Comparison of ENCODE assay signal across 1 cellular context in genomic region chr12:132071001-132071810, GRCh38.
TF ChIP-seq lines count a peak whose summit lies in the region.

No MANE protein-coding gene starts in this region.

TF ChIP-seq in GM23338, 12 proteins besides CTCF, POLR2A, EP300 and RAD21 (continued from another document):
- no peak for TF ChIP-seq REST (IDR thresholded peaks at IDR 0.05; ENCODE audit: unreplicated experiment)
- TF ChIP-seq ETS1 (IDR thresholded peaks at IDR 0.05), result no peak
- no peak for TF ChIP-seq EZH2phosphoT487 (IDR thresholded peaks at IDR 0.05; ENCODE audit: unreplicated experiment)
- TF ChIP-seq STAT1 (IDR thresholded peaks at IDR 0.05; ENCODE audit: unreplicated experiment), result no peak
- TF ChIP-seq POLR2AphosphoS5 (IDR thresholded peaks at IDR 0.05; ENCODE audit: low read depth), result no peak
- no peak for TF ChIP-seq CREB1 (CRISPR knock-in tag; IDR thresholded peaks at IDR 0.05; ENCODE audit: low read depth)
